36 cellular contexts compared by ENCODE assay signal in genomic region chr3:58737644-58738043, GRCh38.
"Had no signal": no experiment of that assay in that cellular context is flagged by ENCODE, and none has a peak within 500 bp of the region (broad histone marks: within the 10 kb centered on the region; RNA-seq: fewer than 3 reads in every experiment).

No MANE protein-coding gene starts in this region.

- H3K27me3 ChIP-seq: ascending aorta, cardiac muscle cell, colonic mucosa had no signal

- H3K27ac Mint-ChIP-seq: activated B cell treated with CpG ODN at 0.5 μM for 24 hours; activated CD4-positive, alpha-beta memory T cell treated with anti-CD3 and anti-CD28 coated beads for 36 hours; activated CD4-positive, alpha-beta T cell treated with anti-CD3 and anti-CD28 coated beads, Interleukin-2, amount 10 ng/mL, durations not matched to agents 24 days and 14 days; activated CD8-positive, alpha-beta T cell treated with anti-CD3 and anti-CD28 coated beads for 36 hours; activated naive CD4-positive, alpha-beta T cell treated with anti-CD3 and anti-CD28 coated beads, Interleukin-2, amount 10 ng/mL, durations not matched to agents 7 days and 5 days; activated naive CD4-positive, alpha-beta T cell treated with anti-CD3 and anti-CD28 coated beads, Interleukin-2, amount 50 U/mL, for 24 hours; activated naive CD8-positive, alpha-beta T cell; activated naive CD8-positive, alpha-beta T cell treated with anti-CD3 and anti-CD28 coated beads, Interleukin-2, amount 10 ng/mL, durations not matched to agents 7 days and 5 days; activated naive CD8-positive, alpha-beta T cell treated with anti-CD3 and anti-CD28 coated beads, Interleukin-2, amount 50 U/mL, for 24 hours; activated T-cell treated with anti-CD3 and anti-CD28 coated beads, Interleukin-2, amount 50 U/mL, for 72 hours; activated T-helper 1 cell treated with anti-CD3 and anti-CD28 coated beads, Interleukin-12 subunit alpha, Interleukin-12 subunit beta, Interleukin-2, Interleukin-4 antibody, amounts not matched to agents 30 ng/mL and 10 ng/mL and 1 ng/mL, durations not matched to agents 14 hours and 24 hours and 36 hours; activated T-helper 17 cell treated with anti-CD3 and anti-CD28 coated beads, Interleukin-2, amount 50 U/mL, for 72 hours; brain; T-helper 1 cell treated with Interleukin-12 subunit alpha and Interleukin-12 subunit beta and Interleukin-4 antibody, amounts not matched to agents 30 μg/mL and 1 μg/mL, for 36 hours; T-helper 2 cell treated with Interferon-gamma antibody and Interleukin-4, amounts not matched to agents 5 μg/mL and 100 μg/mL, for 36 hours had no signal

- H3K4me3 Mint-ChIP-seq: activated B cell treated with CpG ODN at 0.5 μM for 24 hours; activated CD4-positive, alpha-beta memory T cell treated with anti-CD3 and anti-CD28 coated beads for 36 hours; activated CD4-positive, alpha-beta T cell treated with anti-CD3 and anti-CD28 coated beads, Interleukin-2, amount 10 ng/mL, durations not matched to agents 24 days and 14 days; activated CD8-positive, alpha-beta T cell treated with anti-CD3 and anti-CD28 coated beads for 36 hours; activated naive CD4-positive, alpha-beta T cell treated with anti-CD3 and anti-CD28 coated beads, Interleukin-2, amount 10 ng/mL, durations not matched to agents 7 days and 5 days; activated naive CD4-positive, alpha-beta T cell treated with anti-CD3 and anti-CD28 coated beads, Interleukin-2, amount 50 U/mL, for 24 hours; activated naive CD8-positive, alpha-beta T cell; activated naive CD8-positive, alpha-beta T cell treated with anti-CD3 and anti-CD28 coated beads, Interleukin-2, amount 10 ng/mL, durations not matched to agents 7 days and 5 days; activated naive CD8-positive, alpha-beta T cell treated with anti-CD3 and anti-CD28 coated beads, Interleukin-2, amount 50 U/mL, for 24 hours; activated T-cell treated with anti-CD3 and anti-CD28 coated beads, Interleukin-2, amount 50 U/mL, for 4 hours; activated T-cell treated with anti-CD3 and anti-CD28 coated beads, Interleukin-2, amount 50 U/mL, for 72 hours; activated T-helper 1 cell treated with anti-CD3 and anti-CD28 coated beads, Interleukin-12 subunit alpha, Interleukin-12 subunit beta, Interleukin-2, Interleukin-4 antibody, amounts not matched to agents 30 ng/mL and 10 ng/mL and 1 ng/mL, durations not matched to agents 14 hours and 24 hours and 36 hours; activated T-helper 17 cell treated with anti-CD3 and anti-CD28 coated beads, Interleukin-2, amount 50 U/mL, for 72 hours; brain; central memory CD8-positive, alpha-beta T cell; T-helper 1 cell treated with Interleukin-12 subunit alpha and Interleukin-12 subunit beta and Interleukin-4 antibody, amounts not matched to agents 30 μg/mL and 1 μg/mL, for 36 hours; T-helper 2 cell treated with Interferon-gamma antibody and Interleukin-4, amounts not matched to agents 5 μg/mL and 100 μg/mL, for 36 hours had no signal

- H3K4me3 ChIP-seq: ascending aorta, cardiac muscle cell, colonic mucosa had no signal

- H3K36me3 ChIP-seq: ascending aorta, cardiac muscle cell, colonic mucosa had no signal

- H3K4me1 ChIP-seq: ascending aorta, colonic mucosa had no signal

- H3K27ac ChIP-seq: ascending aorta, cardiac muscle cell, colonic mucosa, VCaP had no signal

- H3K9me3 Mint-ChIP-seq: activated B cell treated with CpG ODN at 0.5 μM for 24 hours; activated CD4-positive, alpha-beta memory T cell treated with anti-CD3 and anti-CD28 coated beads for 36 hours; activated CD4-positive, alpha-beta T cell treated with anti-CD3 and anti-CD28 coated beads, Interleukin-2, amount 10 ng/mL, durations not matched to agents 24 days and 14 days; activated CD8-positive, alpha-beta T cell treated with anti-CD3 and anti-CD28 coated beads for 36 hours; activated naive CD4-positive, alpha-beta T cell treated with anti-CD3 and anti-CD28 coated beads, Interleukin-2, amount 10 ng/mL, durations not matched to agents 7 days and 5 days; activated naive CD8-positive, alpha-beta T cell treated with anti-CD3 and anti-CD28 coated beads, Interleukin-2, amount 10 ng/mL, durations not matched to agents 7 days and 5 days; activated naive CD8-positive, alpha-beta T cell treated with anti-CD3 and anti-CD28 coated beads, Interleukin-2, amount 50 U/mL, for 24 hours; activated T-cell treated with anti-CD3 and anti-CD28 coated beads, Interleukin-2, amount 50 U/mL, for 72 hours; activated T-helper 1 cell treated with anti-CD3 and anti-CD28 coated beads, Interleukin-12 subunit alpha, Interleukin-12 subunit beta, Interleukin-2, Interleukin-4 antibody, amounts not matched to agents 30 ng/mL and 10 ng/mL and 1 ng/mL, durations not matched to agents 14 hours and 24 hours and 36 hours; T-helper 1 cell treated with Interleukin-12 subunit alpha and Interleukin-12 subunit beta and Interleukin-4 antibody, amounts not matched to agents 30 μg/mL and 1 μg/mL, for 36 hours; T-helper 2 cell treated with Interferon-gamma antibody and Interleukin-4, amounts not matched to agents 5 μg/mL and 100 μg/mL, for 36 hours had no signal

- H3K9me3 ChIP-seq: ascending aorta, colonic mucosa had no signal

- ATAC-seq: activated CD8-positive, alpha-beta T cell treated with anti-CD3 and anti-CD28 coated beads for 36 hours; activated naive CD8-positive, alpha-beta T cell treated with anti-CD3 and anti-CD28 coated beads, Interleukin-2, amount 50 U/mL, for 24 hours; activated T-cell treated with anti-CD3 and anti-CD28 coated beads, Interleukin-2, amount 50 U/mL, for 4 hours; activated T-cell treated with anti-CD3 and anti-CD28 coated beads, Interleukin-2, amount 50 U/mL, for 72 hours; activated T-helper 17 cell treated with anti-CD3 and anti-CD28 coated beads, Interleukin-2, amount 50 U/mL, for 72 hours had no signal

- H3K4me1 Mint-ChIP-seq: activated B cell treated with CpG ODN at 0.5 μM for 24 hours; activated CD4-positive, alpha-beta T cell treated with anti-CD3 and anti-CD28 coated beads, Interleukin-2, amount 10 ng/mL, durations not matched to agents 24 days and 14 days; activated naive CD4-positive, alpha-beta T cell treated with anti-CD3 and anti-CD28 coated beads, Interleukin-2, amount 10 ng/mL, durations not matched to agents 7 days and 5 days; activated naive CD4-positive, alpha-beta T cell treated with anti-CD3 and anti-CD28 coated beads, Interleukin-2, amount 50 U/mL, for 24 hours; activated naive CD8-positive, alpha-beta T cell treated with anti-CD3 and anti-CD28 coated beads, Interleukin-2, amount 10 ng/mL, durations not matched to agents 7 days and 5 days; activated naive CD8-positive, alpha-beta T cell treated with anti-CD3 and anti-CD28 coated beads, Interleukin-2, amount 50 U/mL, for 24 hours; activated T-helper 17 cell treated with anti-CD3 and anti-CD28 coated beads, Interleukin-2, amount 50 U/mL, for 72 hours; brain; central memory CD8-positive, alpha-beta T cell had no signal

- H3K36me3 Mint-ChIP-seq: activated CD4-positive, alpha-beta memory T cell treated with anti-CD3 and anti-CD28 coated beads for 36 hours; activated naive CD4-positive, alpha-beta T cell treated with anti-CD3 and anti-CD28 coated beads, Interleukin-2, amount 10 ng/mL, durations not matched to agents 7 days and 5 days; activated naive CD4-positive, alpha-beta T cell treated with anti-CD3 and anti-CD28 coated beads, Interleukin-2, amount 50 U/mL, for 24 hours; activated naive CD8-positive, alpha-beta T cell; brain had no signal

- H3K27me3 Mint-ChIP-seq: activated B cell treated with CpG ODN at 0.5 μM for 24 hours, brain had no signal

- DNase-seq: activated B cell treated with CpG ODN at 0.5 μM for 24 hours; activated CD4-positive, alpha-beta memory T cell treated with anti-CD3 and anti-CD28 coated beads for 36 hours; activated CD4-positive, alpha-beta T cell treated with anti-CD3 and anti-CD28 coated beads for 4 hours; activated CD4-positive, alpha-beta T cell treated with anti-CD3 and anti-CD28 coated beads, Interleukin-2, amount 10 ng/mL, durations not matched to agents 24 days and 14 days; activated CD4-positive, alpha-beta T cell treated with anti-CD3 and anti-CD28 coated beads, Interleukin-2, amount 50 U/mL, for 1 hour; activated CD4-positive, alpha-beta T cell treated with anti-CD3 and anti-CD28 coated beads, Interleukin-2, amount 50 U/mL, for 4 hours; activated CD4-positive, CD25-positive, alpha-beta regulatory T cell treated with anti-CD3 and anti-CD28 coated beads, Interleukin-2, amount 50 U/mL, for 72 hours; activated CD8-positive, alpha-beta memory T cell treated with anti-CD3 and anti-CD28 coated beads, Interleukin-2, amount 50 U/mL, for 4 hours; activated CD8-positive, alpha-beta T cell treated with anti-CD3 and anti-CD28 coated beads for 36 hours; activated effector memory CD4-positive, alpha-beta T cell treated with anti-CD3 and anti-CD28 coated beads, Interleukin-2, amount 50 U/mL, for 16 hours; activated gamma-delta T cell treated with Interleukin-2 at 50 U/mL for 16 hours; activated naive CD4-positive, alpha-beta T cell; activated naive CD4-positive, alpha-beta T cell treated with anti-CD3 and anti-CD28 coated beads, Interleukin-2, amount 10 ng/mL, durations not matched to agents 7 days and 5 days; activated naive CD8-positive, alpha-beta T cell treated with anti-CD3 and anti-CD28 coated beads, Interleukin-2, amount 10 ng/mL, durations not matched to agents 7 days and 5 days; activated naive CD8-positive, alpha-beta T cell treated with anti-CD3 and anti-CD28 coated beads, Interleukin-2, amount 50 U/mL, for 24 hours; activated T-cell treated with anti-CD3 and anti-CD28 coated beads for 4 hours; activated T-cell treated with anti-CD3 and anti-CD28 coated beads, Interleukin-2, amount 50 U/mL, for 1 hour; activated T-cell treated with anti-CD3 and anti-CD28 coated beads, Interleukin-2, amount 50 U/mL, for 4 hours; activated T-cell treated with anti-CD3 and anti-CD28 coated beads, Interleukin-2, amount 50 U/mL, for 72 hours; amygdala; anterior cingulate cortex; caudate nucleus; colonic mucosa; T-helper 2 cell; T-helper 9 cell had no signal
